In genomic region chr1:46532498-46533178, GRCh38 we compare ENCODE assay signal across 1 cellular context.
TF ChIP-seq lines count a peak whose summit lies in the region.

No MANE protein-coding gene starts in this region.

TF ChIP-seq in HEK293, 187 proteins besides CTCF, POLR2A, EP300 and RAD21 (continued from another document):
- 0 out of 2 replicates have a peak, but pooled peaks have one; percentile 20 for TF ChIP-seq ZNF366 (tag by site-specific recombination; conservative IDR thresholded peaks at IDR 0.05)
- TF ChIP-seq ZNF169 (tag by site-specific recombination; IDR thresholded peaks at IDR 0.05) = no peak
- 0 out of 2 replicates have a peak, but pooled peaks have one; percentile 4 for TF ChIP-seq ZNF654 (tag by site-specific recombination; IDR thresholded peaks at IDR 0.05; ENCODE audit: low read depth)
- 0 out of 2 replicates have a peak, but pooled peaks have one; percentile 17 for TF ChIP-seq ZSCAN30 (tag by site-specific recombination; IDR thresholded peaks at IDR 0.05)
- TF ChIP-seq ZBTB10 (tag by site-specific recombination; IDR thresholded peaks at IDR 0.05) = no peak
- TF ChIP-seq ZBTB26 (tag by site-specific recombination; optimal IDR thresholded peaks at IDR 0.05) = peak; percentile 27
